In the genomic region with DNA sequence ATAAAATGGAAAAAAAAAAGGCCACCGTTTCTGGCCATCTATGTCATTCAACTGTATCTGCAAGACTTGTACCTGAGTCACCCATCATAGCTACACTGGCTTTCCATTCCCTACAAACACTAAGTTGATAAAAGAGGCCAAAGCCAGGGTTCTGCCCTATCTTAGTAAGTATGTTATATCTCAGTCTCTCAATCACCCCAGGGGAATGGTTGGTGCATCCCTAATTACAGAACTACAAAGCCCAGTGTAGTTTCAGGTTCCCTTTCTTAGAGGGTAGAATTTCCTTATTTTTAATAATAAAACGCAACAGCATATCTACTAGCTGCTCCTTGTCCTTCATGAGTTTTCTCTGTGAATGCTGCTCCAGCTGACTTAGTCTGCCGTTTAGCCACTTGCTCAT, we compare ENCODE assay signal across 22 cellular contexts. TPM values are rescaled to one million over a fixed set of nuclear protein-coding genes. Genes with fewer than 3 reads are reported as not detected.
DNase-seq lines count a peak whose midpoint lies in the region; ATAC-seq, FAIRE-seq and TF ChIP-seq lines count a peak whose summit lies in the region.
"Had no signal": no experiment of that assay in that cellular context is flagged by ENCODE, and none has a peak within 500 bp of the region (broad histone marks: within the 10 kb centered on the region; RNA-seq: fewer than 3 reads in every experiment).

No MANE protein-coding gene starts in this region.

- POLR2A ChIA-PET in MCF 10A (lab: Yijun Ruan, JAX) = interaction anchor here (0.6 to 2.2 kb wide), 8 partner anchors 11 to 175 kb away, joined by 3 to 16 read pairs (median 4); no protein-coding TSS in a partner anchor

- no peak for TF ChIP-seq EP300 in tibial nerve (IDR thresholded peaks at IDR 0.05)

- no peak for TF ChIP-seq CTCF in MCF 10A (IDR thresholded peaks at IDR 0.05; ENCODE audit: unreplicated experiment)
- TF ChIP-seq CTCF in breast epithelium (IDR thresholded peaks at IDR 0.05) = no peak
- no peak for TF ChIP-seq CTCF in astrocyte (IDR thresholded peaks at IDR 0.05; ENCODE audit: insufficient read depth, low read depth, low read length)
- TF ChIP-seq CTCF in osteoblast (IDR thresholded peaks at IDR 0.05; ENCODE audit: extremely low read depth, low read depth, low read length) = no peak
- TF ChIP-seq CTCF in tibial nerve (IDR thresholded peaks at IDR 0.05) = no peak

- H3K9ac ChIP-seq in astrocyte (ENCODE audit: low read length) = no peak overlapping the region

- H3K27me3 Mint-ChIP-seq in MCF 10A (ENCODE audit: insufficient read depth, unreplicated experiment) = no peaks in the 10 kb centered on the region
- no peaks in the 10 kb centered on the region for H3K27me3 Mint-ChIP-seq in astrocyte (ENCODE audit: low read depth, unreplicated experiment)
- H3K27me3 Mint-ChIP-seq: brain had no signal

- H3K4me1 ChIP-seq in breast epithelium (peaks cover 11% of the 10 kb centered on the region in 2 donors), astrocyte (ENCODE audit: insufficient read depth, low read length) (peaks cover 16% of the 10 kb centered on the region), osteoblast (ENCODE audit: insufficient read depth, low read length) (peaks cover 28% of the 10 kb centered on the region), tibial nerve (peaks cover 0 to 25% (median 6%) of the 10 kb centered on the region in 4 donors)
- H3K4me1 ChIP-seq: colonic mucosa, right lobe of liver, testis had no signal

- H3K36me3 ChIP-seq in breast epithelium (no peaks in the 10 kb centered on the region), astrocyte (ENCODE audit: insufficient read depth, low read length) (no peaks in the 10 kb centered on the region), osteoblast (ENCODE audit: insufficient read depth, low read length) (no peaks in the 10 kb centered on the region), tibial nerve (no peaks in the 10 kb centered on the region)
- H3K36me3 ChIP-seq: colonic mucosa, right lobe of liver had no signal

- H2AFZ ChIP-seq in astrocyte (ENCODE audit: low read depth, low read length) (no peak overlapping the region), osteoblast (ENCODE audit: low read length) (no peak overlapping the region)

- BruUV-seq in MCF 10A (replicated peaks; lab: Mats Ljungman, UMichigan) = no TSS peak

- H3K4me3 ChIP-seq in breast epithelium = no peak overlapping the region
- H3K4me3 ChIP-seq in astrocyte (ENCODE audit: insufficient read depth, low read depth, low read length) = no peak overlapping the region
- H3K4me3 ChIP-seq in osteoblast (ENCODE audit: insufficient read depth, low read length) = no peak overlapping the region
- no peak overlapping the region for H3K4me3 ChIP-seq in tibial nerve
- H3K4me3 ChIP-seq: colonic mucosa, right lobe of liver, testis had no signal

- H3K27ac ChIP-seq in breast epithelium (peak overlapping the region in 1 of 2 donors; percentile 88), astrocyte (ENCODE audit: low read depth, low read length) (no peak overlapping the region), osteoblast (ENCODE audit: low read depth, low read length) (peak overlapping the region; percentile 96), tibial nerve (peak overlapping the region in 1 of 4 donors; percentile 91)
- H3K27ac ChIP-seq: right lobe of liver, testis had no signal

- no peak overlapping the region for H3K4me3 Mint-ChIP-seq in MCF 10A (ENCODE audit: unreplicated experiment)
- H3K4me3 Mint-ChIP-seq in astrocyte (ENCODE audit: unreplicated experiment) = no peak overlapping the region
- H3K4me3 Mint-ChIP-seq: brain, nephron had no signal

- H3K36me3 Mint-ChIP-seq in MCF 10A (ENCODE audit: insufficient read depth, unreplicated experiment) (no peaks in the 10 kb centered on the region), astrocyte (ENCODE audit: low read depth, unreplicated experiment) (peaks cover 1% of the 10 kb centered on the region)

- no peak for DNase-seq in MCF 10A (ENCODE audit: unreplicated experiment)
- no peak for DNase-seq in breast epithelium (ENCODE audit: low spot score in 2 of 2)
- DNase-seq in astrocyte (ENCODE audit: low read depth) = no peak
- no peak for DNase-seq in osteoblast (ENCODE audit: insufficient read length, low spot score, missing footprints)
- no peak for DNase-seq in KBM-7
- DNase-seq in tibial nerve (ENCODE audit: low spot score in 2 of 2) = no peak
- no peak for DNase-seq in NCI-H524 (lab: John Stamatoyannopoulos, UW)
- DNase-seq: activated CD4-positive, alpha-beta T cell treated with anti-CD3 and anti-CD28 coated beads, Interleukin-2, amount 50 U/mL, for 48 hours; activated CD4-positive, CD25-positive, alpha-beta regulatory T cell; activated CD8-positive, alpha-beta memory T cell treated with anti-CD3 and anti-CD28 coated beads, Interleukin-2, amount 50 U/mL, for 48 hours; activated effector memory CD4-positive, alpha-beta T cell treated with anti-CD3 and anti-CD28 coated beads, Interleukin-2, amount 50 U/mL, for 16 hours; colonic mucosa; EL; NCI-H1417; NCI-H524 treated with DMSO at 0.1 percent for 48 hours; right lobe of liver; T-helper 9 cell; testis had no signal

- H3K9me3 ChIP-seq in breast epithelium (no peaks in the 10 kb centered on the region), astrocyte (ENCODE audit: insufficient read depth, low read depth, low read length) (no peaks in the 10 kb centered on the region), osteoblast (ENCODE audit: low read depth, low read length) (no peaks in the 10 kb centered on the region), tibial nerve (no peaks in the 10 kb centered on the region)
- H3K9me3 ChIP-seq: colonic mucosa, right lobe of liver, testis had no signal

- H3K9me3 Mint-ChIP-seq in MCF 10A (ENCODE audit: unreplicated experiment) (peaks cover 22% of the 10 kb centered on the region), astrocyte (ENCODE audit: unreplicated experiment) (no peaks in the 10 kb centered on the region)
- H3K9me3 Mint-ChIP-seq: nephron had no signal

- 83 to 89% methylated on average over 3 of the region's 3 CpGs for WGBS in tibial nerve, 2 donors

- H3K27me3 ChIP-seq in breast epithelium = no peaks in the 10 kb centered on the region
- no peaks in the 10 kb centered on the region for H3K27me3 ChIP-seq in astrocyte (ENCODE audit: insufficient read depth, low read length)
- no peaks in the 10 kb centered on the region for H3K27me3 ChIP-seq in osteoblast (ENCODE audit: insufficient read depth, low read length)
- no peaks in the 10 kb centered on the region for H3K27me3 ChIP-seq in tibial nerve
- H3K27me3 ChIP-seq: colonic mucosa, right lobe of liver, testis had no signal

- FAIRE-seq in astrocyte (lab: Jason Lieb, UNC) = no peak

- in situ Hi-C loops in KBM-7 (cut with MboI; ENCODE audit: low pct_unique_long_range_greater_than_20kb, low sequenced_read_pairs) = no loop called here

- H4K20me1 ChIP-seq in astrocyte (ENCODE audit: insufficient read depth, low read length) (no peaks in the 10 kb centered on the region), osteoblast (ENCODE audit: insufficient read depth, low read length) (no peaks in the 10 kb centered on the region)

- H3K4me2 ChIP-seq in astrocyte (ENCODE audit: low read length) = no peak overlapping the region
- no peak overlapping the region for H3K4me2 ChIP-seq in osteoblast (ENCODE audit: insufficient read depth, low read length)

- no peak for ATAC-seq in HG03097 (IDR thresholded peaks at IDR 0.05; ENCODE audit: low FRiP score, unreplicated experiment)
- ATAC-seq: right lobe of liver had no signal

- H3K4me1 Mint-ChIP-seq in MCF 10A (ENCODE audit: insufficient read depth, unreplicated experiment) (peaks cover 45% of the 10 kb centered on the region), astrocyte (ENCODE audit: low read depth, unreplicated experiment) (peaks cover 27% of the 10 kb centered on the region)

- H3K27ac Mint-ChIP-seq in MCF 10A (ENCODE audit: low read depth, unreplicated experiment) (peak overlapping the region; percentile 96), astrocyte (ENCODE audit: unreplicated experiment) (peak overlapping the region; percentile 94)
- H3K27ac Mint-ChIP-seq: brain, nephron had no signal

- intact Hi-C loops in MCF 10A (cut with micrococcal nuclease) = loop anchor here (1.0 to 5.0 kb wide), 3 partner anchors 58 to 235 kb away; no protein-coding TSS in a partner anchor
- intact Hi-C loops in breast epithelium (cut with DNase I; ENCODE audit: low total_unique reads) = no loop called here

- TF ChIP-seq POLR2A in breast epithelium (IDR thresholded peaks at IDR 0.05) = no peak
- TF ChIP-seq POLR2A in tibial nerve (IDR thresholded peaks at IDR 0.05) = no peak

- no peaks in the 10 kb centered on the region for H3K79me2 ChIP-seq in astrocyte (ENCODE audit: insufficient read depth, low read length)
- no peaks in the 10 kb centered on the region for H3K79me2 ChIP-seq in osteoblast (ENCODE audit: insufficient read depth, low read length)

- CTCF ChIA-PET in MCF 10A (lab: Yijun Ruan, JAX) = interaction anchor here (0.9 to 1.8 kb wide), 4 partner anchors 11 to 176 kb away, joined by 3 to 6 read pairs (median 4); no protein-coding TSS in a partner anchor

RNA-seq across cellular contexts. Expression of a gene that starts 57.7 kb away (rescaled TPM):
- total RNA-seq in MCF 10A (2022) (3.8 and 4.7 TPM in 2 replicates), breast epithelium (10 to 100 TPM in 2 of 3 donors, 1 to 10 TPM in 1; 2.6 to 11.1 (median 10.4) TPM), astrocyte (7.7 and 14.4 TPM in 2 replicates), osteoblast (6.2 TPM in 2 replicates), tibial nerve (1 to 10 TPM in 3 of 4 donors, under 1 TPM in 1; 0.63 to 5.1 (median 2.0) TPM)
- total RNA-seq: A172 had no signal
